16 cellular contexts compared by ENCODE assay signal in genomic region chr18:75183973-75184372, GRCh38.
"Had no signal": no experiment of that assay in that cellular context is flagged by ENCODE, and none has a peak within 500 bp of the region (broad histone marks: within the 10 kb centered on the region; RNA-seq: fewer than 3 reads in every experiment).

No MANE protein-coding gene starts in this region.

- H3K4me3 ChIP-seq: cardiac muscle cell, heart right ventricle, left ventricle myocardium inferior, tibial nerve had no signal

- H3K4me1 ChIP-seq: left ventricle myocardium inferior, tibial nerve had no signal

- H3K27ac ChIP-seq: cardiac muscle cell, heart right ventricle, left ventricle myocardium inferior, tibial nerve had no signal

- H3K27me3 ChIP-seq: cardiac muscle cell, heart right ventricle, tibial nerve had no signal

- H3K36me3 ChIP-seq: cardiac muscle cell, heart right ventricle, left ventricle myocardium inferior, tibial nerve had no signal

- H3K9me3 ChIP-seq: left ventricle myocardium inferior had no signal

- DNase-seq: activated CD4-positive, alpha-beta T cell treated with anti-CD3 and anti-CD28 coated beads for 4 hours; activated CD4-positive, alpha-beta T cell treated with anti-CD3 and anti-CD28 coated beads, Interleukin-2, amount 50 U/mL, for 48 hours; activated CD4-positive, CD25-positive, alpha-beta regulatory T cell; activated CD8-positive, alpha-beta memory T cell treated with anti-CD3 and anti-CD28 coated beads, Interleukin-2, amount 50 U/mL, for 48 hours; activated naive CD4-positive, alpha-beta T cell treated with anti-CD3 and anti-CD28 coated beads, Interleukin-2, amount 10 ng/mL, durations not matched to agents 7 days and 5 days; activated T-cell treated with anti-CD3 and anti-CD28 coated beads, Interleukin-2, amount 50 U/mL, for 4 hours; heart right ventricle; left ventricle myocardium inferior; natural killer cell; retina; stimulated activated CD4-positive, alpha-beta T cell treated with anti-CD3 and anti-CD28 coated beads, Interleukin-1b, Interleukin-23, amount 100 ng/mL, for 48 hours; stimulated activated naive CD8-positive, alpha-beta T cell treated with anti-CD3 and anti-CD28 coated beads, Interleukin-15, amount 100 ng/mL, for 72 hours; T-helper 2 cell had no signal

- ATAC-seq: activated T-cell treated with anti-CD3 and anti-CD28 coated beads, Interleukin-2, amount 50 U/mL, for 4 hours; heart right ventricle; natural killer cell; stimulated activated effector memory CD8-positive, alpha-beta T cell treated with anti-CD3 and anti-CD28 coated beads, Interleukin-12 subunit alpha, Interleukin-12 subunit beta, amount 100 ng/mL, for 72 hours; stimulated activated naive CD8-positive, alpha-beta T cell treated with anti-CD3 and anti-CD28 coated beads, Interleukin-15, amount 100 ng/mL, for 72 hours had no signal
